9 cellular contexts compared by ENCODE assay signal in genomic region chr18:12657048-12657848, GRCh38. TPM values are rescaled to one million over a fixed set of nuclear protein-coding genes. Genes with fewer than 3 reads are reported as not detected.
DNase-seq lines count a peak whose midpoint lies in the region; ATAC-seq and TF ChIP-seq lines count a peak whose summit lies in the region.
"Had no signal": no experiment of that assay in that cellular context is flagged by ENCODE, and none has a peak within 500 bp of the region (broad histone marks: within the 10 kb centered on the region; RNA-seq: fewer than 3 reads in every experiment).

No MANE protein-coding gene starts in this region.

- no peak for TF ChIP-seq POLR2A in HCT116 (IDR thresholded peaks at IDR 0.05; ENCODE audit: borderline replicate concordance, extremely low read depth, insufficient read depth, insufficient read length)

- H3K4me3 Mint-ChIP-seq in activated naive CD8-positive, alpha-beta T cell treated with anti-CD3 and anti-CD28 coated beads, Interleukin-2, amount 50 U/mL, for 24 hours: peak overlapping the region; percentile 73

- H3K27me3 ChIP-seq in HCT116 (ENCODE audit: insufficient read depth, low read length) (no peaks in the 10 kb centered on the region), left ventricle myocardium inferior (ENCODE audit: low read depth) (no peaks in the 10 kb centered on the region)

- peak; percentile 63 for ATAC-seq in HCT116
- ATAC-seq in activated naive CD8-positive, alpha-beta T cell treated with anti-CD3 and anti-CD28 coated beads, Interleukin-2, amount 50 U/mL, for 24 hours: peak; percentile 21

- CTCF ChIA-PET in HCT116 (lab: Charles Lee): interaction anchor here (1.1 kb wide), 1 partner anchor 374 kb away, joined by 3 read pairs; no protein-coding TSS in a partner anchor

- no peaks in the 10 kb centered on the region for H3K36me3 Mint-ChIP-seq in activated naive CD8-positive, alpha-beta T cell treated with anti-CD3 and anti-CD28 coated beads, Interleukin-2, amount 50 U/mL, for 24 hours (ENCODE audit: low read depth)

- DNase-seq in NCI-H2081 (lab: John Stamatoyannopoulos, UW) (peak; percentile 43 to 52), NCI-H2081 treated with DMSO at 0.1 percent for 48 hours (lab: John Stamatoyannopoulos, UW) (no peak), HCT116 (ENCODE audit: low read depth, low spot score) (no peak), NCI-H69 (lab: John Stamatoyannopoulos, UW) (peak; percentile 78), left ventricle myocardium inferior (peak; percentile 58), pons (ENCODE audit: low spot score) (peak; percentile 20), mesenteric fat pad (ENCODE audit: low spot score) (no peak)
- DNase-seq in activated naive CD8-positive, alpha-beta T cell treated with anti-CD3 and anti-CD28 coated beads, Interleukin-2, amount 50 U/mL, for 24 hours: peak; percentile 23
- DNase-seq: DND-41 had no signal

- intact Hi-C loops in HCT116 (cut with micrococcal nuclease): loop anchor here (1.0 kb wide), 1 partner anchor 250 kb away; the partner anchor contains the start of gene PRELID3A
- intact Hi-C loops in left ventricle myocardium inferior (cut with micrococcal nuclease): no loop called here

- POLR2A ChIA-PET in HCT116 (lab: Charles Lee): interaction anchor here (1.0 kb wide), 1 partner anchor 264 kb away, joined by 3 read pairs; no protein-coding TSS in a partner anchor

- peak overlapping the region; percentile 75 for H3K27ac ChIP-seq in HCT116 (ENCODE audit: low read depth, low read length)
- peak overlapping the region; percentile 97 for H3K27ac ChIP-seq in left ventricle myocardium inferior (replicated peaks)

- H3K9me2 ChIP-seq in HCT116 (ENCODE audit: insufficient read depth): no peaks in the 10 kb centered on the region

- no peak overlapping the region for H2AFZ ChIP-seq in HCT116 (ENCODE audit: low read depth, low read length, poor library complexity, severe bottlenecking)

- RAD21 ChIA-PET in HCT116 (lab: Charles Lee; ENCODE audit: low non-redundant PET in 1 of 2, low total read pairs in 2 of 2, uncharacterized antibody in 2 of 2, unreplicated experiment in 2 of 2): interaction anchor here in 1 of 2 experiments (0.7 kb wide), 1 partner anchor 265 kb away, joined by 4 read pairs; no protein-coding TSS in a partner anchor

- H3K9ac ChIP-seq in HCT116 (ENCODE audit: low read length): peak overlapping the region; percentile 74

- H3K27ac Mint-ChIP-seq in activated naive CD8-positive, alpha-beta T cell treated with anti-CD3 and anti-CD28 coated beads, Interleukin-2, amount 50 U/mL, for 24 hours: no peak overlapping the region

- TF ChIP-seq CTCF in HCT116 (IDR thresholded peaks at IDR 0.05 in 2 of 3, conservative IDR thresholded peaks at IDR 0.05 in 1 of 3; ENCODE audit: borderline replicate concordance in 1 of 3, insufficient read depth in 1 of 3, low read depth in 2 of 3, low read length in 2 of 3) (no peak), left ventricle myocardium inferior (IDR thresholded peaks at IDR 0.05; ENCODE audit: borderline replicate concordance) (no peak)

- H4K20me1 ChIP-seq in HCT116 (ENCODE audit: insufficient read depth): 0 out of 2 replicates have a peak, but pooled peaks cover 3% of the 10 kb centered on the region

- H3K4me1 Mint-ChIP-seq in activated naive CD8-positive, alpha-beta T cell treated with anti-CD3 and anti-CD28 coated beads, Interleukin-2, amount 50 U/mL, for 24 hours: peaks cover 26% of the 10 kb centered on the region

- no TSS peak for BruUV-seq in HCT116 (replicated peaks; lab: Mats Ljungman, UMichigan)

- peaks cover 37% of the 10 kb centered on the region for H3K79me2 ChIP-seq in HCT116 (ENCODE audit: insufficient read depth, low read length)

- H3K36me3 ChIP-seq in HCT116 (ENCODE audit: control insufficient read depth in 1 of 2, insufficient read depth in 2 of 2, low read length in 2 of 2): no peaks in the 10 kb centered on the region
- no peaks in the 10 kb centered on the region for H3K36me3 ChIP-seq in left ventricle myocardium inferior

- no peak for TF ChIP-seq RAD21 in HCT116 (IDR thresholded peaks at IDR 0.05; ENCODE audit: low read depth)

- H3K4me3 ChIP-seq in HCT116 (replicated peaks in 1 of 2; ENCODE audit: low read depth in 1 of 2, low read length in 2 of 2) (peak overlapping the region; percentile 62 to 79), left ventricle myocardium inferior (peak overlapping the region; percentile 90)

- H3K4me2 ChIP-seq in HCT116 (ENCODE audit: low read length): peak overlapping the region; percentile 83

- H3K27me3 Mint-ChIP-seq in activated naive CD8-positive, alpha-beta T cell treated with anti-CD3 and anti-CD28 coated beads, Interleukin-2, amount 50 U/mL, for 24 hours: peaks cover 34% of the 10 kb centered on the region

- H3K9me3 ChIP-seq in HCT116 (ENCODE audit: control insufficient read depth in 1 of 2, insufficient read depth in 1 of 2, low read depth in 1 of 2, low read length in 2 of 2) (no peaks in the 10 kb centered on the region), left ventricle myocardium inferior (replicated peaks) (no peaks in the 10 kb centered on the region)

- H3K9me3 Mint-ChIP-seq in activated naive CD8-positive, alpha-beta T cell treated with anti-CD3 and anti-CD28 coated beads, Interleukin-2, amount 50 U/mL, for 24 hours: no peaks in the 10 kb centered on the region

- peaks cover 12 to 37% of the 10 kb centered on the region in 2 experiments for H3K4me1 ChIP-seq in HCT116 (ENCODE audit: control insufficient read depth in 1 of 2, insufficient read depth in 2 of 2, low read length in 2 of 2)
- peaks cover 50% of the 10 kb centered on the region for H3K4me1 ChIP-seq in left ventricle myocardium inferior

TF ChIP-seq in HCT116, 20 proteins besides CTCF, POLR2A, EP300 and RAD21:
- TF ChIP-seq ZBTB33 (IDR thresholded peaks at IDR 0.05; ENCODE audit: extremely low read depth, insufficient replicate concordance, low read length): no peak
- TF ChIP-seq ZFX (IDR thresholded peaks at IDR 0.05): peak; percentile 91

RNA-seq across cellular contexts. Expression of gene SPIRE1, which starts 0.7 kb away (rescaled TPM):
- total RNA-seq in HCT116 (2021; ENCODE audit: unreplicated experiment) (26.6 TPM), left ventricle myocardium inferior (42.4 TPM), mesenteric fat pad (39.8 TPM)
- 10.4 and 13.0 TPM in 2 replicates for polyA plus RNA-seq in HCT116 (2012)

RNA-seq across cellular contexts. Expression of gene CEP76, which starts 45.3 kb away (rescaled TPM):
- 13.5 TPM for total RNA-seq in HCT116 (2021; ENCODE audit: unreplicated experiment)
- 7.1 and 8.1 TPM in 2 replicates for polyA plus RNA-seq in HCT116 (2012)
- 3.7 TPM for total RNA-seq in left ventricle myocardium inferior
- total RNA-seq in mesenteric fat pad: 8.2 TPM

RNA-seq across cellular contexts. Expression of gene PSMG2, which starts 45.6 kb away (rescaled TPM):
- 84.3 TPM for total RNA-seq in HCT116 (2021; ENCODE audit: unreplicated experiment)
- polyA plus RNA-seq in HCT116 (2012): 36.6 and 58.1 TPM in 2 replicates
- total RNA-seq in left ventricle myocardium inferior: 39.5 TPM
- 73.0 TPM for total RNA-seq in mesenteric fat pad

Comparison
In these comparisons a context has a peak if more than half of its experiments do, and no peak if none do; other contexts are left out.
1. DNase-seq: peak in NCI-H2081 (2 of 2), NCI-H69 (single experiment), activated naive CD8-positive, alpha-beta T cell treated with anti-CD3 and anti-CD28 coated beads, Interleukin-2, amount 50 U/mL, for 24 hours (single experiment), left ventricle myocardium inferior (single experiment) and pons (single experiment); none in NCI-H2081 treated with DMSO at 0.1 percent for 48 hours (single experiment), HCT116 (single experiment) and mesenteric fat pad (single experiment).